Comparison of ENCODE assay signal across 8 cellular contexts in genomic region chr19:49118565-49119410, GRCh38. TPM values are rescaled to one million over a fixed set of nuclear protein-coding genes. Genes with fewer than 3 reads are reported as not detected.
DNase-seq lines count a peak whose midpoint lies in the region; ATAC-seq and TF ChIP-seq lines count a peak whose summit lies in the region.

A gene with protein sequence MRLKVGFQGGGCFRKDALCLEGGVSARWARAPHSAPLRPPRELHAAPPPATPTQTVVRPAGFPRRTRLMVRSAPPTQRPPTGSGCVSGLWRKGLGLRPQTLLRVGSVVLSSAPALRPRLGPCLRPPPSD (minus strand): TSS chr19:49119143. CDS start chr19:49119022, 121 bp downstream.

- H3K4me1 ChIP-seq in colonic mucosa (peaks cover 20% of the 10 kb centered on the region), left lung (peaks cover 16 to 56% of the 10 kb centered on the region in 2 donors)

- peak within 1 kb of the TSS; percentile 85 to 92 for H3K9ac ChIP-seq in colonic mucosa (ENCODE audit: low read depth in 2 of 2, low read length in 2 of 2)

- peak; percentile 52 to 96 (median 93) for DNase-seq in C1 segment of cervical spinal cord (lab: John Stamatoyannopoulos, UW)
- DNase-seq in NCI-H526 (lab: John Stamatoyannopoulos, UW), result peak; percentile 70 to 97
- peak; percentile 99 for DNase-seq in activated CD4-positive, alpha-beta T cell treated with anti-CD3 and anti-CD28 coated beads, Interleukin-2, amount 10 ng/mL, durations not matched to agents 24 days and 14 days
- DNase-seq in colonic mucosa, result peak; percentile 96
- peak; percentile 96 for DNase-seq in left lung
- peak; percentile 93 for DNase-seq in stimulated activated CD4-positive, alpha-beta T cell treated with anti-CD3 and anti-CD28 coated beads, Interleukin-2, amount 100 ng/mL, for 4 hours (ENCODE audit: low read depth)

- H3K4me3 Mint-ChIP-seq in activated CD4-positive, alpha-beta T cell treated with anti-CD3 and anti-CD28 coated beads, Interleukin-2, amount 10 ng/mL, durations not matched to agents 24 days and 14 days, result peak within 1 kb of the TSS; percentile 90

- H3K27me3 ChIP-seq in colonic mucosa (no peaks in the 10 kb centered on the region), left lung (peaks cover 7 to 31% of the 10 kb centered on the region in 2 donors)

- H3K4me3 ChIP-seq in colonic mucosa (peak within 1 kb of the TSS; percentile 68), left lung (peak within 1 kb of the TSS; percentile 55 to 65)

- intact Hi-C loops in activated CD4-positive, alpha-beta T cell treated with anti-CD3 and anti-CD28 coated beads, Interleukin-2, amount 10 ng/mL, durations not matched to agents 24 days and 14 days (cut with micrococcal nuclease), result loop anchor here (1.0 to 10.0 kb wide), 6 partner anchors 10 to 484 kb away; partner anchors contain the start of genes DBP, GYS1, PPP1R15A and RUVBL2
- intact Hi-C loops in colonic mucosa (cut with DNase I) (no loop called here), left lung (cut with DNase I) (no loop called here)

- no peaks in the 10 kb centered on the region for H3K9me3 Mint-ChIP-seq in activated CD4-positive, alpha-beta T cell treated with anti-CD3 and anti-CD28 coated beads, Interleukin-2, amount 10 ng/mL, durations not matched to agents 24 days and 14 days

- H3K4me1 Mint-ChIP-seq in activated CD4-positive, alpha-beta T cell treated with anti-CD3 and anti-CD28 coated beads, Interleukin-2, amount 10 ng/mL, durations not matched to agents 24 days and 14 days, result peaks cover 25% of the 10 kb centered on the region

- H3K36me3 ChIP-seq in colonic mucosa (no peaks in the 10 kb centered on the region), left lung (no peaks in the 10 kb centered on the region)

- peaks cover 5% of the 10 kb centered on the region for H3K36me3 Mint-ChIP-seq in activated CD4-positive, alpha-beta T cell treated with anti-CD3 and anti-CD28 coated beads, Interleukin-2, amount 10 ng/mL, durations not matched to agents 24 days and 14 days (ENCODE audit: low read depth)

- H3K9me3 ChIP-seq in colonic mucosa (no peaks in the 10 kb centered on the region), left lung (no peaks in the 10 kb centered on the region)

- peaks cover 18% of the 10 kb centered on the region for H3K27me3 Mint-ChIP-seq in activated CD4-positive, alpha-beta T cell treated with anti-CD3 and anti-CD28 coated beads, Interleukin-2, amount 10 ng/mL, durations not matched to agents 24 days and 14 days

- H3K27ac Mint-ChIP-seq in activated CD4-positive, alpha-beta T cell treated with anti-CD3 and anti-CD28 coated beads, Interleukin-2, amount 10 ng/mL, durations not matched to agents 24 days and 14 days, result peak within 1 kb of the TSS; percentile 90

- ATAC-seq in GM19324 (IDR thresholded peaks at IDR 0.05; ENCODE audit: low FRiP score, unreplicated experiment) (peak; percentile 83), HG03457 (IDR thresholded peaks at IDR 0.05; ENCODE audit: unreplicated experiment) (peak; percentile 51), left lung (peak; percentile 93)

- TF ChIP-seq CTCF in colonic mucosa (IDR thresholded peaks at IDR 0.05) (no peak), left lung (IDR thresholded peaks at IDR 0.05) (peak in 1 of 2 donors; percentile 42)

- H3K27ac ChIP-seq in colonic mucosa (peak within 1 kb of the TSS; percentile 96), left lung (peak within 1 kb of the TSS; percentile 93 to 95)

RNA-seq across cellular contexts. Expression of the gene that starts here (rescaled TPM):
- 2.0 and 2.5 TPM in 2 replicates for total RNA-seq in activated CD4-positive, alpha-beta T cell treated with anti-CD3 and anti-CD28 coated beads, Interleukin-2, amount 10 ng/mL, durations not matched to agents 24 days and 14 days
- 1 to 10 TPM; 3.5 to 4.8 TPM for total RNA-seq in colonic mucosa
- total RNA-seq in left lung, result 1 to 10 TPM; 1.7 to 2.1 TPM

Comparison
In these comparisons a context has a peak if more than half of its experiments do, and no peak if none do; other contexts are left out.
1. Peak in every context shown above with its lines: DNase-seq, ATAC-seq, H3K4me3 ChIP-seq and H3K27ac ChIP-seq.